In genomic region chr16:12801511-12802042, GRCh38 we compare ENCODE assay signal across 7 cellular contexts. TPM values are rescaled to one million over a fixed set of nuclear protein-coding genes. Genes with fewer than 3 reads are reported as not detected.
DNase-seq lines count a peak whose midpoint lies in the region; ATAC-seq, FAIRE-seq and TF ChIP-seq lines count a peak whose summit lies in the region.

No MANE protein-coding gene starts in this region.

- CTCF ChIA-PET in mammary epithelial cell (lab: Charles Lee; ENCODE audit: low non-redundant PET) = no interaction called here

- no peaks in the 10 kb centered on the region for H3K9me3 ChIP-seq in mammary epithelial cell (replicated peaks; ENCODE audit: insufficient read depth, low read length)

- H3K4me3 ChIP-seq in NB4 (ENCODE audit: low read depth, low read length) = peak overlapping the region; percentile 94
- no peak overlapping the region for H3K4me3 ChIP-seq in mammary epithelial cell (replicated peaks in 1 of 3; ENCODE audit: insufficient read depth in 1 of 3, low read depth in 2 of 3, low read length in 3 of 3)

- peaks cover 3% of the 10 kb centered on the region for H3K27me3 Mint-ChIP-seq in nephron (ENCODE audit: low read depth)

- FAIRE-seq in GM12891 (lab: Jason Lieb, UNC) = peak; percentile 65

- peaks cover 17% of the 10 kb centered on the region for H3K4me1 Mint-ChIP-seq in nephron

- no TSS peak for BruUV-seq in mammary epithelial cell (replicated peaks; lab: Mats Ljungman, UMichigan)

- no peaks in the 10 kb centered on the region for H3K9me3 Mint-ChIP-seq in nephron

- no peaks in the 10 kb centered on the region for H3K27me3 ChIP-seq in mammary epithelial cell (ENCODE audit: insufficient read depth, low read length)

- H3K4me2 ChIP-seq in mammary epithelial cell (ENCODE audit: insufficient read depth, low read depth, low read length) = peak overlapping the region; percentile 47

- peak overlapping the region; percentile 70 for H3K27ac ChIP-seq in mammary epithelial cell (ENCODE audit: insufficient read depth, low read depth, low read length)

- H2AFZ ChIP-seq in mammary epithelial cell (ENCODE audit: low read depth, low read length) = peak overlapping the region; percentile 47

- peak overlapping the region; percentile 92 to 96 (median 93) for H3K4me3 Mint-ChIP-seq in nephron

- dilution Hi-C loops in mammary epithelial cell (cut with HindIII; ENCODE audit: low sequenced_read_pairs) = no loop called here

- DNase-seq in GM12891 (ENCODE audit: insufficient read length, low spot score) (peak; percentile 32), NB4 (ENCODE audit: low read depth) (peak; percentile 95), mammary epithelial cell (peak; percentile 69), DMS114 treated with DMSO at 0.1 percent for 48 hours (lab: John Stamatoyannopoulos, UW; ENCODE audit: unreplicated experiment) (no peak), NCI-H345 treated with DMSO at 0.1 percent for 48 hours (lab: John Stamatoyannopoulos, UW; ENCODE audit: unreplicated experiment) (no peak)

- no peaks in the 10 kb centered on the region for H3K36me3 Mint-ChIP-seq in nephron (ENCODE audit: low read depth)

- WGBS in mammary epithelial cell (ENCODE audit: low coverage, missing lambda C conversion rate) = 17% methylated on average over 2 of the region's 4 CpGs

- peak overlapping the region; percentile 68 to 88 (median 83) for H3K27ac Mint-ChIP-seq in nephron

- intact Hi-C loops in mammary epithelial cell (cut with micrococcal nuclease) = loop anchor here (5.0 to 10.0 kb wide), 4 partner anchors 187 to 884 kb away; partner anchors contain the start of gene GSPT1

- peaks cover 9% of the 10 kb centered on the region for H3K4me1 ChIP-seq in mammary epithelial cell (ENCODE audit: insufficient read depth, low read length)

- no peaks in the 10 kb centered on the region for H4K20me1 ChIP-seq in mammary epithelial cell (ENCODE audit: insufficient read depth, low read length)

- H3K79me2 ChIP-seq in mammary epithelial cell (ENCODE audit: insufficient read depth, low read length) = peaks cover 22% of the 10 kb centered on the region

- peak overlapping the region; percentile 60 for H3K9ac ChIP-seq in mammary epithelial cell (ENCODE audit: insufficient read depth, low read length)

- TF ChIP-seq CTCF in NB4 (IDR thresholded peaks at IDR 0.05; ENCODE audit: low read depth, low read length) (no peak), mammary epithelial cell (conservative IDR thresholded peaks at IDR 0.05 in 1 of 2, IDR thresholded peaks at IDR 0.05 in 1 of 2; ENCODE audit: extremely low read depth in 1 of 2, insufficient read depth in 1 of 2, low read depth in 1 of 2, low read length in 2 of 2) (no peak), nephron (IDR thresholded peaks at IDR 0.05; ENCODE audit: unreplicated experiment in 3 of 3) (no peak)

- ATAC-seq in GM19035 (IDR thresholded peaks at IDR 0.05; ENCODE audit: unreplicated experiment) = no peak

- in situ Hi-C loops in mammary epithelial cell (cut with MboI; ENCODE audit: low sequenced_read_pairs in 2 of 2) = loop anchor here (25.0 kb wide), 2 partner anchors 339 to 939 kb away; partner anchors contain the start of gene RSL1D1 (in 1 of the 2)

- TF ChIP-seq POLR2A in GM12891 (IDR thresholded peaks at IDR 0.05; ENCODE audit: low read depth, low read length) = no peak
- no peak for TF ChIP-seq POLR2A in NB4 (IDR thresholded peaks at IDR 0.05; ENCODE audit: extremely low read depth, insufficient read length)

- no peaks in the 10 kb centered on the region for H3K36me3 ChIP-seq in mammary epithelial cell (ENCODE audit: insufficient read depth, low read length)

TF ChIP-seq in GM12891, 5 proteins besides CTCF, POLR2A, EP300 and RAD21:
- TF ChIP-seq POU2F2 (IDR thresholded peaks at IDR 0.05; ENCODE audit: low read depth, low read length) (peak; percentile 59; the same call in 1 of the 2 replicates), PAX5 (IDR thresholded peaks at IDR 0.05; ENCODE audit: insufficient read depth, low read length, severe bottlenecking) (no peak), TAF1 (IDR thresholded peaks at IDR 0.05; ENCODE audit: low read depth, low read length) (no peak), SPI1 (IDR thresholded peaks at IDR 0.05; ENCODE audit: low read depth, low read length) (peak; percentile 93), POLR2AphosphoS5 (IDR thresholded peaks at IDR 0.05; ENCODE audit: low read depth, low read length) (no peak)

RNA-seq across cellular contexts. Expression of gene CPPED1, which starts 2.1 kb away (rescaled TPM):
- polyA plus RNA-seq in GM12891 (2012; ENCODE audit: low read depth, missing spikeins) = 3.9 TPM
- 10 to 100 TPM; 12.8 to 19.9 TPM for total RNA-seq in mammary epithelial cell
- 8.9 TPM for polyA plus RNA-seq in mammary epithelial cell
- 40.2 TPM for polyA minus RNA-seq in mammary epithelial cell

Comparison
In these comparisons a context has a peak if more than half of its experiments do, and no peak if none do; other contexts are left out.
1. DNase-seq: peak in GM12891 (single experiment), NB4 (single experiment) and mammary epithelial cell (single experiment); none in DMS114 treated with DMSO at 0.1 percent for 48 hours (single experiment) and NCI-H345 treated with DMSO at 0.1 percent for 48 hours (single experiment).